8 cellular contexts compared by ENCODE assay signal in genomic region chr10:73097305-73097670, GRCh38. TPM values are rescaled to one million over a fixed set of nuclear protein-coding genes. Genes with fewer than 3 reads are reported as not detected.
DNase-seq lines count a peak whose midpoint lies in the region; TF ChIP-seq lines count a peak whose summit lies in the region.

No MANE protein-coding gene starts in this region.

- H3K9me3 Mint-ChIP-seq in activated CD4-positive, alpha-beta T cell treated with anti-CD3 and anti-CD28 coated beads, Interleukin-2, amount 10 ng/mL, durations not matched to agents 7 days and 5 days: no peaks in the 10 kb centered on the region
- H3K9me3 Mint-ChIP-seq in T-helper 2 cell treated with Interferon-gamma antibody and Interleukin-4, amounts not matched to agents 5 μg/mL and 100 μg/mL, for 36 hours: no peaks in the 10 kb centered on the region

- peaks cover 33% of the 10 kb centered on the region for H3K4me1 ChIP-seq in suprapubic skin

- no peak for TF ChIP-seq EP300 in suprapubic skin (IDR thresholded peaks at IDR 0.05)

- peaks cover 28% of the 10 kb centered on the region for H3K4me1 Mint-ChIP-seq in activated CD4-positive, alpha-beta T cell treated with anti-CD3 and anti-CD28 coated beads, Interleukin-2, amount 10 ng/mL, durations not matched to agents 7 days and 5 days
- peaks cover 28% of the 10 kb centered on the region for H3K4me1 Mint-ChIP-seq in T-helper 2 cell treated with Interferon-gamma antibody and Interleukin-4, amounts not matched to agents 5 μg/mL and 100 μg/mL, for 36 hours (ENCODE audit: low read depth)

- H3K36me3 Mint-ChIP-seq in activated CD4-positive, alpha-beta T cell treated with anti-CD3 and anti-CD28 coated beads, Interleukin-2, amount 10 ng/mL, durations not matched to agents 7 days and 5 days (ENCODE audit: low read depth): peaks cover 2% of the 10 kb centered on the region
- H3K36me3 Mint-ChIP-seq in T-helper 2 cell treated with Interferon-gamma antibody and Interleukin-4, amounts not matched to agents 5 μg/mL and 100 μg/mL, for 36 hours (ENCODE audit: low read depth): peaks cover 12% of the 10 kb centered on the region

- peak overlapping the region; percentile 84 for H3K4me3 Mint-ChIP-seq in activated CD4-positive, alpha-beta T cell treated with anti-CD3 and anti-CD28 coated beads, Interleukin-2, amount 10 ng/mL, durations not matched to agents 7 days and 5 days
- peak overlapping the region; percentile 99 for H3K4me3 Mint-ChIP-seq in T-helper 2 cell treated with Interferon-gamma antibody and Interleukin-4, amounts not matched to agents 5 μg/mL and 100 μg/mL, for 36 hours

- H3K4me3 ChIP-seq in iPS-11a (ENCODE audit: low read depth, low read length) (peak overlapping the region; percentile 88), suprapubic skin (peak overlapping the region; percentile 86)

- H3K27me3 ChIP-seq in suprapubic skin: no peaks in the 10 kb centered on the region

- TF ChIP-seq CTCF in suprapubic skin (IDR thresholded peaks at IDR 0.05): no peak

- 33% methylated on average over 4 of the region's 4 CpGs for WGBS in suprapubic skin

- peak overlapping the region; percentile 94 for H3K27ac ChIP-seq in suprapubic skin

- DNase-seq in activated CD4-positive, alpha-beta T cell treated with anti-CD3 and anti-CD28 coated beads, Interleukin-2, amount 10 ng/mL, durations not matched to agents 7 days and 5 days: no peak
- no peak for DNase-seq in activated CD4-positive, alpha-beta T cell treated with anti-CD3 and anti-CD28 coated beads, Interleukin-2, amount 50 U/mL, for 4 hours
- no peak for DNase-seq in T-helper 2 cell treated with Interferon-gamma antibody and Interleukin-4, amounts not matched to agents 5 μg/mL and 100 μg/mL, for 36 hours (ENCODE audit: low spot score)
- no peak for DNase-seq in suprapubic skin (ENCODE audit: low spot score in 2 of 2)
- no peak for DNase-seq in central memory CD4-positive, alpha-beta T cell
- no peak for DNase-seq in RKO (ENCODE audit: low spot score)
- no peak for DNase-seq in hepatic stellate cell (ENCODE audit: low spot score)

- CTCF ChIA-PET in activated CD4-positive, alpha-beta T cell treated with anti-CD3 and anti-CD28 coated beads, Interleukin-2, amount 10 ng/mL, durations not matched to agents 7 days and 5 days (lab: Charles Lee): interaction anchor here (0.6 to 2.2 kb wide), 12 partner anchors 10 to 259 kb away, joined by 3 to 18 read pairs (median 4); partner anchors contain the start of gene NUDT13

- peak overlapping the region; percentile 95 for H3K27ac Mint-ChIP-seq in activated CD4-positive, alpha-beta T cell treated with anti-CD3 and anti-CD28 coated beads, Interleukin-2, amount 10 ng/mL, durations not matched to agents 7 days and 5 days
- H3K27ac Mint-ChIP-seq in T-helper 2 cell treated with Interferon-gamma antibody and Interleukin-4, amounts not matched to agents 5 μg/mL and 100 μg/mL, for 36 hours: peak overlapping the region; percentile 96

- no peak for TF ChIP-seq POLR2A in suprapubic skin (IDR thresholded peaks at IDR 0.05)

- POLR2A ChIA-PET in activated CD4-positive, alpha-beta T cell treated with anti-CD3 and anti-CD28 coated beads, Interleukin-2, amount 10 ng/mL, durations not matched to agents 7 days and 5 days (lab: Charles Lee): interaction anchor here (0.7 to 2.3 kb wide), 3 partner anchors 13 to 150 kb away, joined by 5 to 10 read pairs (median 5); partner anchors contain the start of genes DNAJC9 and NUDT13

- no peaks in the 10 kb centered on the region for H3K36me3 ChIP-seq in suprapubic skin

- no peaks in the 10 kb centered on the region for H3K27me3 Mint-ChIP-seq in activated CD4-positive, alpha-beta T cell treated with anti-CD3 and anti-CD28 coated beads, Interleukin-2, amount 10 ng/mL, durations not matched to agents 7 days and 5 days
- H3K27me3 Mint-ChIP-seq in T-helper 2 cell treated with Interferon-gamma antibody and Interleukin-4, amounts not matched to agents 5 μg/mL and 100 μg/mL, for 36 hours (ENCODE audit: low read depth): no peaks in the 10 kb centered on the region

- H3K9me3 ChIP-seq in suprapubic skin: no peaks in the 10 kb centered on the region

RNA-seq across cellular contexts. Expression of gene P4HA1, which starts 0.6 kb away (rescaled TPM):
- 10 to 100 TPM; 31.4 to 32.9 TPM for total RNA-seq in activated CD4-positive, alpha-beta T cell treated with anti-CD3 and anti-CD28 coated beads, Interleukin-2, amount 10 ng/mL, durations not matched to agents 7 days and 5 days
- 10 to 100 TPM; 10.6 to 19.5 (median 16.0) TPM for total RNA-seq in suprapubic skin

RNA-seq across cellular contexts. Expression of gene NUDT13, which starts 13.0 kb away (rescaled TPM):
- 1 to 10 TPM; 1.5 TPM for total RNA-seq in activated CD4-positive, alpha-beta T cell treated with anti-CD3 and anti-CD28 coated beads, Interleukin-2, amount 10 ng/mL, durations not matched to agents 7 days and 5 days
- total RNA-seq in suprapubic skin: 1 to 10 TPM in 3 of 4 donors, under 1 TPM in 1; 0.86 to 4.2 (median 1.5) TPM
